In the genomic region with DNA sequence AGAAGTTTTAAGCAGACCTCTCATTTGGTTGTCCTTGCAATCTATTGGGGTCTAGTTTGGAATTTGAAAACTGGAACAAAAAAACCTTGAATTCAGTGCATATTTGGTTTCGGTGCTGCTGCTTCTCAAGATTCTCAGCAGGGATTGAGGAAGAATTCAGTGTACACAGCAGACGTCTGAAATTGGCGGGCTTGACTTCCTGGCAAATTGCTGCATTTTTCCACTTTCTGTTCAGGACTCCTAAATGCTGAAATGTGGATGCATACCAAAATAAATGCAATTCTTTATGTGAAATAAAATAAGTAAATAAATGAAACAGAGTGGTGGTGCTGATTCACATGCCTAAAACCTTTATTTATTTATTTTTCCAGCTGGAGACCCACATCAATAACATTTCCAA, we compare ENCODE assay signal across 29 cellular contexts.
"Had no signal": no experiment of that assay in that cellular context is flagged by ENCODE, and none has a peak within 500 bp of the region (broad histone marks: within the 10 kb centered on the region; RNA-seq: fewer than 3 reads in every experiment).

No MANE protein-coding gene starts in this region.

- H3K27ac Mint-ChIP-seq: activated naive CD4-positive, alpha-beta T cell treated with anti-CD3 and anti-CD28 coated beads for 36 hours; activated naive CD8-positive, alpha-beta T cell treated with anti-CD3 and anti-CD28 coated beads for 36 hours; activated T-helper 1 cell treated with anti-CD3 and anti-CD28 coated beads, Interleukin-12 subunit alpha, Interleukin-12 subunit beta, Interleukin-2, Interleukin-4 antibody, amounts not matched to agents 30 ng/mL and 10 ng/mL and 1 ng/mL, durations not matched to agents 14 hours and 24 hours and 36 hours; mesothelial cell of epicardium; naive B cell had no signal

- H3K27me3 Mint-ChIP-seq: activated naive CD8-positive, alpha-beta T cell treated with anti-CD3 and anti-CD28 coated beads for 36 hours; central memory CD8-positive, alpha-beta T cell had no signal

- H3K27me3 ChIP-seq: ascending aorta, colonic mucosa, esophagus squamous epithelium, gastrocnemius medialis, spleen, tibial nerve had no signal

- H3K27ac ChIP-seq: ascending aorta, colonic mucosa, epithelial cell of prostate, esophagus squamous epithelium, gastrocnemius medialis, spleen, tibial nerve, VCaP had no signal

- H3K4me1 ChIP-seq: ascending aorta, colonic mucosa, esophagus squamous epithelium, gastrocnemius medialis, spleen, tibial nerve had no signal

- DNase-seq: activated CD4-positive, alpha-beta T cell treated with anti-CD3 and anti-CD28 coated beads for 4 hours; activated CD4-positive, alpha-beta T cell treated with anti-CD3 and anti-CD28 coated beads, Interleukin-2, amount 50 U/mL, for 4 hours; activated CD8-positive, alpha-beta memory T cell treated with anti-CD3 and anti-CD28 coated beads for 24 hours; activated CD8-positive, alpha-beta memory T cell treated with anti-CD3 and anti-CD28 coated beads, Interleukin-2, amount 50 U/mL, for 4 hours; activated effector memory CD4-positive, alpha-beta T cell treated with anti-CD3 and anti-CD28 coated beads, Interleukin-2, amount 50 U/mL, for 16 hours; activated naive CD4-positive, alpha-beta T cell treated with anti-CD3 and anti-CD28 coated beads for 36 hours; activated naive CD8-positive, alpha-beta T cell treated with anti-CD3 and anti-CD28 coated beads for 36 hours; activated T-cell treated with anti-CD3 and anti-CD28 coated beads, Interleukin-2, amount 50 U/mL, for 1 hour; colonic mucosa; effector CD8-positive, alpha-beta T cell; esophagus squamous epithelium; gastrocnemius medialis; head of caudate nucleus; hippocampal formation; kidney; left colon; mammary epithelial cell; naive B cell; nucleus accumbens; spleen; stimulated activated CD4-positive, alpha-beta T cell treated with anti-CD3 and anti-CD28 coated beads, Interleukin-2, amount 100 ng/mL, for 48 hours; stimulated activated naive CD4-positive, alpha-beta T cell treated with Interleukin-2 at 50 U/mL for 16 hours had no signal

- H3K4me1 Mint-ChIP-seq: activated naive CD8-positive, alpha-beta T cell treated with anti-CD3 and anti-CD28 coated beads for 36 hours; central memory CD8-positive, alpha-beta T cell; mesothelial cell of epicardium; naive B cell had no signal

- H3K4me3 Mint-ChIP-seq: activated naive CD4-positive, alpha-beta T cell treated with anti-CD3 and anti-CD28 coated beads for 36 hours; activated naive CD8-positive, alpha-beta T cell treated with anti-CD3 and anti-CD28 coated beads for 36 hours; activated T-helper 1 cell treated with anti-CD3 and anti-CD28 coated beads, Interleukin-12 subunit alpha, Interleukin-12 subunit beta, Interleukin-2, Interleukin-4 antibody, amounts not matched to agents 30 ng/mL and 10 ng/mL and 1 ng/mL, durations not matched to agents 14 hours and 24 hours and 36 hours; central memory CD8-positive, alpha-beta T cell; mesothelial cell of epicardium; naive B cell had no signal

- H3K36me3 ChIP-seq: ascending aorta, colonic mucosa, esophagus squamous epithelium, gastrocnemius medialis, spleen, tibial nerve had no signal

- H3K36me3 Mint-ChIP-seq: activated naive CD8-positive, alpha-beta T cell treated with anti-CD3 and anti-CD28 coated beads for 36 hours; mesothelial cell of epicardium; naive B cell had no signal

- H3K9me3 ChIP-seq: ascending aorta, colonic mucosa, gastrocnemius medialis had no signal

- H3K9me3 Mint-ChIP-seq: activated T-helper 1 cell treated with anti-CD3 and anti-CD28 coated beads, Interleukin-12 subunit alpha, Interleukin-12 subunit beta, Interleukin-2, Interleukin-4 antibody, amounts not matched to agents 30 ng/mL and 10 ng/mL and 1 ng/mL, durations not matched to agents 14 hours and 24 hours and 36 hours had no signal

- H3K4me3 ChIP-seq: ascending aorta, colonic mucosa, esophagus squamous epithelium, gastrocnemius medialis, spleen, tibial nerve had no signal
